Comparison of ENCODE assay signal across 1 cellular context in genomic region chr10:24670964-24671670, GRCh38.
TF ChIP-seq lines count a peak whose summit lies in the region.

No MANE protein-coding gene starts in this region.

TF ChIP-seq in H1, 55 proteins besides CTCF, POLR2A, EP300 and RAD21 (continued from another document):
- TF ChIP-seq KDM5A (IDR thresholded peaks at IDR 0.05; ENCODE audit: low read length) (no peak), CHD1 (IDR thresholded peaks at IDR 0.05; ENCODE audit: low read depth, low read length) (no peak), CHD7 (IDR thresholded peaks at IDR 0.05; ENCODE audit: insufficient replicate concordance, low read length) (no peak), BCL11A (IDR thresholded peaks at IDR 0.05; ENCODE audit: low read depth in 2 of 2, low read length in 2 of 2) (no peak), YY1 (IDR thresholded peaks at IDR 0.05; ENCODE audit: low read depth, low read length) (no peak), SAP30 (IDR thresholded peaks at IDR 0.05; ENCODE audit: insufficient read depth, insufficient replicate concordance, low read length) (no peak), GABPA (IDR thresholded peaks at IDR 0.05; ENCODE audit: borderline replicate concordance, insufficient read depth, low read length) (no peak), HDAC2 (IDR thresholded peaks at IDR 0.05; ENCODE audit: borderline replicate concordance in 1 of 2, low read depth in 2 of 2, low read length in 2 of 2) (no peak)
